Comparison of ENCODE assay signal across 8 cellular contexts in genomic region chr9:114894801-114895433, GRCh38. TPM values are rescaled to one million over a fixed set of nuclear protein-coding genes. Genes with fewer than 3 reads are reported as not detected.
DNase-seq lines count a peak whose midpoint lies in the region; ATAC-seq and TF ChIP-seq lines count a peak whose summit lies in the region.

No MANE protein-coding gene starts in this region.

- H3K79me2 ChIP-seq in parathyroid adenoma = no peaks in the 10 kb centered on the region

- no peak for TF ChIP-seq CTCF in HFF-Myc (IDR thresholded peaks at IDR 0.05; ENCODE audit: low read depth, low read length, missing control alignments)
- no peak for TF ChIP-seq CTCF in epithelial cell of proximal tubule (conservative IDR thresholded peaks at IDR 0.05; ENCODE audit: low read depth, low read length)
- no peak for TF ChIP-seq CTCF in parathyroid adenoma (IDR thresholded peaks at IDR 0.05)

- ATAC-seq in GM19328 (IDR thresholded peaks at IDR 0.05; ENCODE audit: unreplicated experiment) = no peak

- peak overlapping the region; percentile 11 for H2AFZ ChIP-seq in parathyroid adenoma

- no peak overlapping the region for H3K4me2 ChIP-seq in parathyroid adenoma (ENCODE audit: low read length)

- intact Hi-C loops in posterior vena cava (cut with DNase I) = no loop called here

- peak; percentile 83 for DNase-seq in AG08396 (ENCODE audit: low spot score)
- DNase-seq in HFF-Myc (ENCODE audit: extremely low read depth, low read depth) = peak; percentile 92
- peak; percentile 48 to 57 for DNase-seq in SJCRH30
- DNase-seq in epithelial cell of proximal tubule (ENCODE audit: low read depth) = peak; percentile 98
- no peak for DNase-seq in posterior vena cava (ENCODE audit: low spot score)
- no peak for DNase-seq in UCSD-AML1 (lab: John Stamatoyannopoulos, UW; ENCODE audit: unreplicated experiment)

- no peaks in the 10 kb centered on the region for H3K36me3 ChIP-seq in SJCRH30
- H3K36me3 ChIP-seq in parathyroid adenoma (ENCODE audit: control insufficient read depth, insufficient read depth, low read length) = no peaks in the 10 kb centered on the region

- H3K27me3 ChIP-seq in SJCRH30 (no peaks in the 10 kb centered on the region), parathyroid adenoma (ENCODE audit: control insufficient read depth, insufficient read depth, low read length) (no peaks in the 10 kb centered on the region)

- peaks cover 19% of the 10 kb centered on the region for H3K4me1 ChIP-seq in SJCRH30
- peaks cover 4% of the 10 kb centered on the region for H3K4me1 ChIP-seq in parathyroid adenoma

- no peaks in the 10 kb centered on the region; the same call in 1 of the 2 replicates for H3K9me3 ChIP-seq in SJCRH30 (replicated peaks)
- H3K9me3 ChIP-seq in parathyroid adenoma (ENCODE audit: control insufficient read depth, low read length) = no peaks in the 10 kb centered on the region

- no peak overlapping the region for H3K9ac ChIP-seq in parathyroid adenoma

- H3K27ac ChIP-seq in SJCRH30 (peak overlapping the region; percentile 42), parathyroid adenoma (no peak overlapping the region)

- no peak overlapping the region for H3K4me3 ChIP-seq in HFF-Myc (replicated peaks; ENCODE audit: low read depth, low read length)
- H3K4me3 ChIP-seq in SJCRH30 = no peak overlapping the region
- H3K4me3 ChIP-seq in epithelial cell of proximal tubule (ENCODE audit: low read depth, low read length) = no peak overlapping the region
- no peak overlapping the region for H3K4me3 ChIP-seq in parathyroid adenoma (ENCODE audit: low read depth, low read length)

RNA-seq across cellular contexts. Expression of gene TNFSF8, which starts 35.5 kb away (rescaled TPM):
- total RNA-seq in SJCRH30 (2014; rRNA removed; shearing (Covaris generic)) = not detected in 2 replicates
- not detected in 2 replicates for total RNA-seq in epithelial cell of proximal tubule
- 1 to 10 TPM; 2.9 to 3.0 TPM for total RNA-seq in posterior vena cava

Comparison
In these comparisons a context has a peak if more than half of its experiments do, and no peak if none do; other contexts are left out.
1. DNase-seq: peak in AG08396 (single experiment), HFF-Myc (single experiment), SJCRH30 (2 of 2) and epithelial cell of proximal tubule (single experiment); none in posterior vena cava (single experiment) and UCSD-AML1 (single experiment).